ENCODE assay signal across 2 cellular contexts in genomic region chr6:90098025-90098474, GRCh38.
TF ChIP-seq lines count a peak whose summit lies in the region.

No MANE protein-coding gene starts in this region.

TF ChIP-seq in HCT116, 20 proteins besides CTCF, POLR2A, EP300 and RAD21 (continued from another document):
- TF ChIP-seq TCF7L2 (IDR thresholded peaks at IDR 0.05; ENCODE audit: borderline replicate concordance, extremely low read depth, insufficient read depth, insufficient read length) (no peak), EGR1 (IDR thresholded peaks at IDR 0.05; ENCODE audit: low read depth) (no peak), FOSL1 (IDR thresholded peaks at IDR 0.05; ENCODE audit: low read depth) (no peak), EZH2 (IDR thresholded peaks at IDR 0.05) (no peak), JUND (IDR thresholded peaks at IDR 0.05) (no peak), CEBPB (IDR thresholded peaks at IDR 0.05; ENCODE audit: low read depth) (no peak), REST (IDR thresholded peaks at IDR 0.05; ENCODE audit: low read depth) (no peak), CBX3 (IDR thresholded peaks at IDR 0.05; ENCODE audit: low read depth) (no peak)

TF ChIP-seq in SK-N-SH, 30 proteins besides CTCF, POLR2A, EP300 and RAD21 (continued from another document):
- TF ChIP-seq IRF3 (IDR thresholded peaks at IDR 0.05; ENCODE audit: low read depth, low read length), result no peak
- peak; percentile 60; the same call in 1 of the 2 replicates for TF ChIP-seq FOSL2 (IDR thresholded peaks at IDR 0.05; ENCODE audit: borderline replicate concordance, low read depth)
- 0 out of 2 replicates have a peak, but pooled peaks have one; percentile 52 for TF ChIP-seq ZBTB33 (IDR thresholded peaks at IDR 0.05; ENCODE audit: borderline replicate concordance, low read depth)
- peak; percentile 83; the same call in 1 of the 2 replicates for TF ChIP-seq MEF2A (IDR thresholded peaks at IDR 0.05; ENCODE audit: borderline replicate concordance, low read depth)
- no peak for TF ChIP-seq RCOR1 (IDR thresholded peaks at IDR 0.05; ENCODE audit: low read length)
- no peak for TF ChIP-seq MXI1 (IDR thresholded peaks at IDR 0.05; ENCODE audit: low read depth, low read length)
- no peak for TF ChIP-seq ELF1 (IDR thresholded peaks at IDR 0.05)
- TF ChIP-seq PBX3 (IDR thresholded peaks at IDR 0.05), result peak; percentile 92
- TF ChIP-seq USF1 (IDR thresholded peaks at IDR 0.05; ENCODE audit: borderline replicate concordance, low read depth), result no peak
- peak; percentile 44; the same call in 1 of the 2 replicates for TF ChIP-seq POLR2AphosphoS5 (IDR thresholded peaks at IDR 0.05; ENCODE audit: low read depth, low read length)
- TF ChIP-seq TAF1 (IDR thresholded peaks at IDR 0.05; ENCODE audit: borderline replicate concordance, low read depth, low read length), result no peak
- no peak; the same call in 1 of the 2 replicates for TF ChIP-seq MAX (IDR thresholded peaks at IDR 0.05; ENCODE audit: low read depth)
- TF ChIP-seq NRF1 (IDR thresholded peaks at IDR 0.05; ENCODE audit: low read depth, low read length), result no peak
- TF ChIP-seq FOXJ3 (CRISPR knock-in tag; IDR thresholded peaks at IDR 0.05), result no peak
- no peak for TF ChIP-seq USF2 (IDR thresholded peaks at IDR 0.05; ENCODE audit: borderline replicate concordance, low read depth, low read length)
- TF ChIP-seq REST (IDR thresholded peaks at IDR 0.05; ENCODE audit: low read depth, low read length), result no peak
- TF ChIP-seq GATA2 (CRISPR knock-in tag; IDR thresholded peaks at IDR 0.05), result no peak
- TF ChIP-seq YY1 (IDR thresholded peaks at IDR 0.05; ENCODE audit: low read depth), result no peak
- no peak for TF ChIP-seq CHD2 (IDR thresholded peaks at IDR 0.05; ENCODE audit: low read length, partially characterized antibody)
- TF ChIP-seq SIN3A (IDR thresholded peaks at IDR 0.05; ENCODE audit: borderline replicate concordance, low read depth, low read length), result 0 out of 2 replicates have a peak, but pooled peaks have one; percentile 46
- peak; percentile 81 for TF ChIP-seq JUND (IDR thresholded peaks at IDR 0.05)
- no peak for TF ChIP-seq GABPA (IDR thresholded peaks at IDR 0.05; ENCODE audit: low read depth)
- peak; percentile 87 for TF ChIP-seq NFIC (IDR thresholded peaks at IDR 0.05; ENCODE audit: borderline replicate concordance)
- TF ChIP-seq RXRA (IDR thresholded peaks at IDR 0.05; ENCODE audit: borderline replicate concordance, low read depth), result peak; percentile 87
- TF ChIP-seq SMC3 (IDR thresholded peaks at IDR 0.05; ENCODE audit: low read depth, low read length), result peak; percentile 48
